In the genomic region with DNA sequence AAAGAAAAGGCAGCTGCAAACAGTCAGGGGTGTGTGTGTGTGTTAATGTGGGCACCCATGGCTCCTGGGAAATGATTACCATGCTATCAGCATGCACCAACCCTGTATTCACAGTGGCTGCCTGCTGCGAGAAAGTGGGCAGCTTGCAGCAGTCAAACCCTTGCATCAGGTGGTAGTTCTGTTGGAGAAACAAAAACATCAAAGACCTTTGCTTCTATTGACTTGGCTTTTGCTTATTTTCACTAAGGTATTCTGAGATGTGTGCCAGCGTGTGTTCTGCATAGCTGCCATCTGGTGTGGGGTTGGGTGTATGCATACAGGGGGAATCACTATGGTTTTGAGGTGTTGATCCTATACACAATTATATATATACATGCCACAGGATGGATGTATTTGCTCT, we compare ENCODE assay signal across 30 cellular contexts.
"Had no signal": no experiment of that assay in that cellular context is flagged by ENCODE, and none has a peak within 500 bp of the region (broad histone marks: within the 10 kb centered on the region; RNA-seq: fewer than 3 reads in every experiment).

No MANE protein-coding gene starts in this region.

- FAIRE-seq: endometrium, islet of Langerhans had no signal

- H3K9me3 ChIP-seq: body of pancreas, colonic mucosa, esophagus squamous epithelium, gastrocnemius medialis, ovary, prostate gland, stomach, suprapubic skin, transverse colon had no signal

- ATAC-seq: activated CD4-positive, alpha-beta T cell treated with anti-CD3 and anti-CD28 coated beads for 36 hours; activated CD8-positive, alpha-beta memory T cell treated with anti-CD3 and anti-CD28 coated beads, Interleukin-2, amount 10 ng/mL, durations not matched to agents 7 days and 5 days; activated CD8-positive, alpha-beta T cell treated with anti-CD3 and anti-CD28 coated beads, Interleukin-2, amount 10 ng/mL, durations not matched to agents 7 days and 5 days; activated naive CD4-positive, alpha-beta T cell treated with anti-CD3 and anti-CD28 coated beads, Interleukin-2, amount 50 U/mL, for 72 hours; naive thymus-derived CD4-positive, alpha-beta T cell; stimulated activated naive B cell treated with anti-CD40 and anti-IgM and Interleukin-4, amounts not matched to agents 10 μg/mL and 1 μg/mL and 100 μg/mL, for 72 hours had no signal

- H3K27ac ChIP-seq: body of pancreas, cardiac muscle cell, colonic mucosa, epithelial cell of prostate, ovary, prostate gland, stomach, suprapubic skin had no signal

- H3K9me3 Mint-ChIP-seq: activated naive CD4-positive, alpha-beta T cell treated with anti-CD3 and anti-CD28 coated beads, Interleukin-2, amount 50 U/mL, for 72 hours; T-helper 2 cell treated with Interferon-gamma antibody and Interleukin-4, amounts not matched to agents 5 μg/mL and 100 μg/mL, for 36 hours had no signal

- H3K4me1 ChIP-seq: body of pancreas, colonic mucosa, prostate gland had no signal

- H3K4me3 ChIP-seq: body of pancreas, cardiac muscle cell, colonic mucosa, esophagus squamous epithelium, gastrocnemius medialis, ovary, prostate gland, stomach, suprapubic skin, transverse colon had no signal

- H3K4me1 Mint-ChIP-seq: activated CD4-positive, alpha-beta T cell treated with anti-CD3 and anti-CD28 coated beads for 36 hours; activated CD8-positive, alpha-beta memory T cell treated with anti-CD3 and anti-CD28 coated beads, Interleukin-2, amount 10 ng/mL, durations not matched to agents 7 days and 5 days; naive thymus-derived CD4-positive, alpha-beta T cell; stimulated activated naive B cell treated with anti-CD40 and anti-IgM and Interleukin-4, amounts not matched to agents 10 μg/mL and 1 μg/mL and 100 μg/mL, for 72 hours had no signal

- H3K4me3 Mint-ChIP-seq: activated CD4-positive, alpha-beta T cell treated with anti-CD3 and anti-CD28 coated beads for 36 hours; activated CD8-positive, alpha-beta memory T cell treated with anti-CD3 and anti-CD28 coated beads, Interleukin-2, amount 10 ng/mL, durations not matched to agents 7 days and 5 days; activated CD8-positive, alpha-beta T cell treated with anti-CD3 and anti-CD28 coated beads, Interleukin-2, amount 10 ng/mL, durations not matched to agents 7 days and 5 days; naive thymus-derived CD4-positive, alpha-beta T cell; stimulated activated naive B cell treated with anti-CD40 and anti-IgM and Interleukin-4, amounts not matched to agents 10 μg/mL and 1 μg/mL and 100 μg/mL, for 72 hours; T-helper 2 cell treated with Interferon-gamma antibody and Interleukin-4, amounts not matched to agents 5 μg/mL and 100 μg/mL, for 36 hours had no signal

- H3K36me3 Mint-ChIP-seq: activated CD8-positive, alpha-beta memory T cell treated with anti-CD3 and anti-CD28 coated beads, Interleukin-2, amount 10 ng/mL, durations not matched to agents 7 days and 5 days; activated naive CD4-positive, alpha-beta T cell treated with anti-CD3 and anti-CD28 coated beads, Interleukin-2, amount 50 U/mL, for 72 hours; naive thymus-derived CD4-positive, alpha-beta T cell; stimulated activated naive B cell treated with anti-CD40 and anti-IgM and Interleukin-4, amounts not matched to agents 10 μg/mL and 1 μg/mL and 100 μg/mL, for 72 hours had no signal

- H3K36me3 ChIP-seq: cardiac muscle cell, colonic mucosa, esophagus squamous epithelium, gastrocnemius medialis, ovary, prostate gland, stomach, suprapubic skin, transverse colon had no signal

- H3K27ac Mint-ChIP-seq: activated CD4-positive, alpha-beta T cell treated with anti-CD3 and anti-CD28 coated beads for 36 hours; activated CD8-positive, alpha-beta memory T cell treated with anti-CD3 and anti-CD28 coated beads, Interleukin-2, amount 10 ng/mL, durations not matched to agents 7 days and 5 days; activated CD8-positive, alpha-beta T cell treated with anti-CD3 and anti-CD28 coated beads, Interleukin-2, amount 10 ng/mL, durations not matched to agents 7 days and 5 days; activated naive CD4-positive, alpha-beta T cell treated with anti-CD3 and anti-CD28 coated beads, Interleukin-2, amount 50 U/mL, for 72 hours; naive thymus-derived CD4-positive, alpha-beta T cell; stimulated activated naive B cell treated with anti-CD40 and anti-IgM and Interleukin-4, amounts not matched to agents 10 μg/mL and 1 μg/mL and 100 μg/mL, for 72 hours; T-helper 2 cell treated with Interferon-gamma antibody and Interleukin-4, amounts not matched to agents 5 μg/mL and 100 μg/mL, for 36 hours had no signal

- H3K27me3 Mint-ChIP-seq: activated CD8-positive, alpha-beta memory T cell treated with anti-CD3 and anti-CD28 coated beads, Interleukin-2, amount 10 ng/mL, durations not matched to agents 7 days and 5 days had no signal

- DNase-seq: activated CD4-positive, alpha-beta T cell treated with anti-CD3 and anti-CD28 coated beads for 36 hours; activated CD4-positive, CD25-positive, alpha-beta regulatory T cell; activated CD8-positive, alpha-beta memory T cell treated with anti-CD3 and anti-CD28 coated beads, Interleukin-2, amount 10 ng/mL, durations not matched to agents 7 days and 5 days; activated CD8-positive, alpha-beta T cell treated with anti-CD3 and anti-CD28 coated beads, Interleukin-2, amount 10 ng/mL, durations not matched to agents 7 days and 5 days; activated naive CD4-positive, alpha-beta T cell; activated T-cell treated with anti-CD3 and anti-CD28 coated beads, Interleukin-2, amount 50 U/mL, for 48 hours; anterior cingulate cortex; body of pancreas; cerebellar nuclear complex; colonic mucosa; effector CD8-positive, alpha-beta T cell; esophagus squamous epithelium; glutamatergic neuron; midbrain; naive thymus-derived CD4-positive, alpha-beta T cell; ovary; stimulated activated CD4-positive, alpha-beta T cell treated with anti-CD3 and anti-CD28 coated beads, Interleukin-15, amount 100 ng/mL, for 24 hours; stimulated activated CD4-positive, alpha-beta T cell treated with anti-CD3 and anti-CD28 coated beads, Interleukin-2, amount 100 ng/mL, for 24 hours; stimulated activated naive B cell treated with anti-CD40 and anti-IgM and Interleukin-4, amounts not matched to agents 10 μg/mL and 1 μg/mL and 100 μg/mL, for 72 hours; stomach; transverse colon had no signal

- H3K27me3 ChIP-seq: body of pancreas, colonic mucosa, esophagus squamous epithelium, gastrocnemius medialis, ovary, stomach, transverse colon had no signal
